8 cellular contexts compared by ENCODE assay signal in genomic region chr1:5473268-5473667, GRCh38.
"Had no signal": no experiment of that assay in that cellular context is flagged by ENCODE, and none has a peak within 500 bp of the region (broad histone marks: within the 10 kb centered on the region; RNA-seq: fewer than 3 reads in every experiment).

No MANE protein-coding gene starts in this region.

- DNase-seq: GDM1, GF-D8 had no signal

- H3K4me3 ChIP-seq: GM12878 had no signal

- ATAC-seq: GM12878 had no signal

- FAIRE-seq: G401.6, GM12878, GM12891, GM12892, GM18507, GM19239 had no signal
